Comparison of ENCODE assay signal across 8 cellular contexts in genomic region chr2:226002438-226002837, GRCh38.
DNase-seq lines count a peak whose midpoint lies in the region; ATAC-seq, FAIRE-seq and TF ChIP-seq lines count a peak whose summit lies in the region.

No MANE protein-coding gene starts in this region.

- no peak overlapping the region for H3K4me3 Mint-ChIP-seq in T-helper 17 cell

- peak overlapping the region; percentile 9 for H2AFZ ChIP-seq in keratinocyte (ENCODE audit: control insufficient read depth, low read length)

- dilution Hi-C loops in keratinocyte (cut with MboI; ENCODE audit: extremely low pct_ligation_motif_present, low sequenced_read_pairs), result no loop called here

- H3K27me3 ChIP-seq in keratinocyte (ENCODE audit: control insufficient read depth, extremely low read depth, insufficient read depth, low read length), result no peaks in the 10 kb centered on the region

- H3K9ac ChIP-seq in keratinocyte (ENCODE audit: control insufficient read depth, extremely low read depth, insufficient read depth, low read length), result no peak overlapping the region

- H3K27ac ChIP-seq in keratinocyte (ENCODE audit: control insufficient read depth, insufficient read depth, low read length), result no peak overlapping the region

- H3K4me1 ChIP-seq in keratinocyte (ENCODE audit: control insufficient read depth, extremely low read depth, insufficient read depth, low read length), result no peaks in the 10 kb centered on the region

- H3K4me2 ChIP-seq in keratinocyte (ENCODE audit: control insufficient read depth, extremely low read depth, insufficient read depth, low read depth, low read length), result no peak overlapping the region

- FAIRE-seq in keratinocyte (lab: Jason Lieb, UNC), result peak; percentile 75

- peak; percentile 62 to 65 for DNase-seq in AML-193 (lab: John Stamatoyannopoulos, UW)
- no peak for DNase-seq in T-helper 17 cell
- DNase-seq in keratinocyte (ENCODE audit: low read depth, low spot score), result no peak
- DNase-seq in T-helper 1 cell, result no peak
- no peak for DNase-seq in activated CD8-positive, alpha-beta memory T cell treated with anti-CD3 and anti-CD28 coated beads, Interleukin-2, amount 50 U/mL, for 4 hours
- DNase-seq in COR-L47 (lab: John Stamatoyannopoulos, UW), result no peak
- DNase-seq in NCI-H2171 treated with DMSO at 0.1 percent for 48 hours (lab: John Stamatoyannopoulos, UW), result no peak

- no peaks in the 10 kb centered on the region for H3K9me1 ChIP-seq in keratinocyte (ENCODE audit: control insufficient read depth, extremely low read depth, insufficient read depth, low read length)

- ATAC-seq in HG02973 (IDR thresholded peaks at IDR 0.05; ENCODE audit: unreplicated experiment) (peak; percentile 73), T-helper 17 cell (peak; percentile 25)

- H3K79me2 ChIP-seq in keratinocyte (ENCODE audit: control insufficient read depth, insufficient read depth, low read length), result no peaks in the 10 kb centered on the region

- no peaks in the 10 kb centered on the region for H3K36me3 Mint-ChIP-seq in T-helper 17 cell (ENCODE audit: low read depth)

- H4K20me1 ChIP-seq in keratinocyte (ENCODE audit: control insufficient read depth, extremely low read depth, insufficient read depth, low read length), result no peaks in the 10 kb centered on the region

- no peak overlapping the region for H3K27ac Mint-ChIP-seq in T-helper 17 cell

- H3K9me3 ChIP-seq in T-helper 17 cell (ENCODE audit: control insufficient read depth, low read length, poor library complexity, severe bottlenecking), result no peaks in the 10 kb centered on the region
- no peaks in the 10 kb centered on the region for H3K9me3 ChIP-seq in keratinocyte (ENCODE audit: control insufficient read depth, low read depth, low read length)

- no peaks in the 10 kb centered on the region for H3K27me3 Mint-ChIP-seq in T-helper 17 cell

- no peak overlapping the region for H3K4me3 ChIP-seq in keratinocyte (ENCODE audit: control insufficient read depth in 2 of 3, extremely low read depth in 1 of 3, insufficient read depth in 2 of 3, low read depth in 1 of 3, low read length in 3 of 3)

- H3K36me3 ChIP-seq in keratinocyte (ENCODE audit: control insufficient read depth in 2 of 2, extremely low read depth in 1 of 2, insufficient read depth in 2 of 2, low read length in 2 of 2), result no peaks in the 10 kb centered on the region

- no peak for TF ChIP-seq CTCF in keratinocyte (optimal IDR thresholded peaks at IDR 0.05 in 1 of 3, IDR thresholded peaks at IDR 0.05 in 1 of 3, conservative IDR thresholded peaks at IDR 0.05 in 1 of 3; ENCODE audit: extremely low read depth in 1 of 3, insufficient read depth in 2 of 3, low read length in 3 of 3)

- H3K4me1 Mint-ChIP-seq in T-helper 17 cell, result no peaks in the 10 kb centered on the region

Comparison
In these comparisons a context has a peak if more than half of its experiments do, and no peak if none do; other contexts are left out.
1. DNase-seq: peak in AML-193 (2 of 2); none in T-helper 17 cell (0 of 3), keratinocyte (single experiment), T-helper 1 cell (0 of 5), activated CD8-positive, alpha-beta memory T cell treated with anti-CD3 and anti-CD28 coated beads, Interleukin-2, amount 50 U/mL, for 4 hours (single experiment), COR-L47 (single experiment) and NCI-H2171 treated with DMSO at 0.1 percent for 48 hours (single experiment).